Comparison of ENCODE assay signal across 12 cellular contexts in genomic region chr15:71329509-71330260, GRCh38.
DNase-seq lines count a peak whose midpoint lies in the region; ATAC-seq, FAIRE-seq and TF ChIP-seq lines count a peak whose summit lies in the region.
"Had no signal": no experiment of that assay in that cellular context is flagged by ENCODE, and none has a peak within 500 bp of the region (broad histone marks: within the 10 kb centered on the region; RNA-seq: fewer than 3 reads in every experiment).

No MANE protein-coding gene starts in this region.

- POLR2A ChIA-PET in HCT116 (lab: Charles Lee) = no interaction called here

- 58% methylated on average over 13 of the region's 14 CpGs for WGBS in mammary epithelial cell (ENCODE audit: low coverage, missing lambda C conversion rate)

- dilution Hi-C loops in mammary epithelial cell (cut with HindIII; ENCODE audit: low sequenced_read_pairs) (no loop called here), keratinocyte (cut with MboI; ENCODE audit: extremely low pct_ligation_motif_present, low sequenced_read_pairs) (no loop called here)

- no peaks in the 10 kb centered on the region for H3K9me1 ChIP-seq in keratinocyte (ENCODE audit: control insufficient read depth, extremely low read depth, insufficient read depth, low read length)

- FAIRE-seq in keratinocyte (lab: Jason Lieb, UNC) = peak; percentile 64

- H2AFZ ChIP-seq in HCT116 (ENCODE audit: low read depth, low read length, poor library complexity, severe bottlenecking) (no peak overlapping the region), mammary epithelial cell (ENCODE audit: low read depth, low read length) (peak overlapping the region; percentile 12), keratinocyte (ENCODE audit: control insufficient read depth, low read length) (no peak overlapping the region)

- DNase-seq in HCT116 (ENCODE audit: low read depth, low spot score) = peak; percentile 47
- peak; percentile 91 for DNase-seq in mammary epithelial cell
- DNase-seq in keratinocyte (ENCODE audit: low read depth, low spot score) = peak; percentile 55
- DNase-seq in stimulated activated effector memory CD8-positive, alpha-beta T cell treated with anti-CD3 and anti-CD28 coated beads, Interleukin-12 subunit alpha, Interleukin-12 subunit beta, amount 100 ng/mL, for 72 hours (ENCODE audit: low spot score in 2 of 2) = no peak
- no peak for DNase-seq in NCI-H1048 (lab: John Stamatoyannopoulos, UW)
- DNase-seq in stimulated activated CD4-positive, alpha-beta T cell treated with anti-CD3 and anti-CD28 coated beads, Interleukin-1b, Interleukin-23, amount 100 ng/mL, for 48 hours = no peak
- no peak for DNase-seq in activated naive CD4-positive, alpha-beta T cell (lab: John Stamatoyannopoulos, UW)
- DNase-seq: dorsolateral prefrontal cortex, naive B cell, NCI-H2081 treated with DMSO at 0.1 percent for 48 hours, T-helper 1 cell had no signal

- H3K27ac ChIP-seq in HCT116 (ENCODE audit: low read depth, low read length) = no peak overlapping the region
- peak overlapping the region; percentile 59 for H3K27ac ChIP-seq in mammary epithelial cell (ENCODE audit: insufficient read depth, low read depth, low read length)
- peak overlapping the region; percentile 47 for H3K27ac ChIP-seq in keratinocyte (ENCODE audit: control insufficient read depth, insufficient read depth, low read length)

- ATAC-seq in HCT116 = peak; percentile 93
- ATAC-seq in stimulated activated effector memory CD8-positive, alpha-beta T cell treated with anti-CD3 and anti-CD28 coated beads, Interleukin-12 subunit alpha, Interleukin-12 subunit beta, amount 100 ng/mL, for 72 hours = peak; percentile 47
- ATAC-seq in GM18867 (IDR thresholded peaks at IDR 0.05; ENCODE audit: unreplicated experiment) = no peak

- peak overlapping the region; percentile 43 for H3K4me2 ChIP-seq in HCT116 (ENCODE audit: low read length)
- H3K4me2 ChIP-seq in mammary epithelial cell (ENCODE audit: insufficient read depth, low read depth, low read length) = no peak overlapping the region
- no peak overlapping the region for H3K4me2 ChIP-seq in keratinocyte (ENCODE audit: control insufficient read depth, extremely low read depth, insufficient read depth, low read depth, low read length)

- BruUV-seq in HCT116 (replicated peaks; lab: Mats Ljungman, UMichigan) = no TSS peak
- BruUV-seq in mammary epithelial cell (replicated peaks; lab: Mats Ljungman, UMichigan) = no TSS peak

- intact Hi-C loops in HCT116 (cut with micrococcal nuclease) = no loop called here
- intact Hi-C loops in mammary epithelial cell (cut with micrococcal nuclease) = loop anchor here (2.0 to 10.0 kb wide), 2 partner anchors 35 to 1765 kb away; no protein-coding TSS in a partner anchor

- no peak overlapping the region for H3K27ac Mint-ChIP-seq in stimulated activated effector memory CD8-positive, alpha-beta T cell treated with anti-CD3 and anti-CD28 coated beads, Interleukin-12 subunit alpha, Interleukin-12 subunit beta, amount 100 ng/mL, for 72 hours
- H3K27ac Mint-ChIP-seq: naive B cell had no signal

- H3K9me3 ChIP-seq in HCT116 (ENCODE audit: control insufficient read depth in 1 of 2, insufficient read depth in 1 of 2, low read depth in 1 of 2, low read length in 2 of 2) (no peaks in the 10 kb centered on the region), mammary epithelial cell (replicated peaks; ENCODE audit: insufficient read depth, low read length) (no peaks in the 10 kb centered on the region), keratinocyte (ENCODE audit: control insufficient read depth, low read depth, low read length) (no peaks in the 10 kb centered on the region)

- in situ Hi-C loops in mammary epithelial cell (cut with MboI; ENCODE audit: low sequenced_read_pairs in 2 of 2) = no loop called here

- no peaks in the 10 kb centered on the region for H3K9me2 ChIP-seq in HCT116 (ENCODE audit: insufficient read depth)

- no peak overlapping the region for H3K9ac ChIP-seq in HCT116 (ENCODE audit: low read length)
- H3K9ac ChIP-seq in mammary epithelial cell (ENCODE audit: insufficient read depth, low read length) = no peak overlapping the region
- no peak overlapping the region for H3K9ac ChIP-seq in keratinocyte (ENCODE audit: control insufficient read depth, extremely low read depth, insufficient read depth, low read length)

- H3K4me3 Mint-ChIP-seq in stimulated activated effector memory CD8-positive, alpha-beta T cell treated with anti-CD3 and anti-CD28 coated beads, Interleukin-12 subunit alpha, Interleukin-12 subunit beta, amount 100 ng/mL, for 72 hours = no peak overlapping the region

- H3K4me3 ChIP-seq in HCT116 (replicated peaks in 1 of 2; ENCODE audit: low read depth in 1 of 2, low read length in 2 of 2) = no peak overlapping the region
- no peak overlapping the region for H3K4me3 ChIP-seq in mammary epithelial cell (replicated peaks in 1 of 3; ENCODE audit: insufficient read depth in 1 of 3, low read depth in 2 of 3, low read length in 3 of 3)
- no peak overlapping the region for H3K4me3 ChIP-seq in keratinocyte (ENCODE audit: control insufficient read depth in 2 of 3, extremely low read depth in 1 of 3, insufficient read depth in 2 of 3, low read depth in 1 of 3, low read length in 3 of 3)
- H3K4me3 ChIP-seq: dorsolateral prefrontal cortex had no signal

- CTCF ChIA-PET in HCT116 (lab: Charles Lee) (no interaction called here), mammary epithelial cell (lab: Charles Lee; ENCODE audit: low non-redundant PET) (no interaction called here)

- H3K4me1 ChIP-seq in HCT116 (ENCODE audit: control insufficient read depth in 1 of 2, insufficient read depth in 2 of 2, low read length in 2 of 2) (peaks cover 19 to 32% of the 10 kb centered on the region in 2 experiments), mammary epithelial cell (ENCODE audit: insufficient read depth, low read length) (peaks cover 32% of the 10 kb centered on the region), keratinocyte (ENCODE audit: control insufficient read depth, extremely low read depth, insufficient read depth, low read length) (peaks cover 18% of the 10 kb centered on the region)

- H3K4me1 Mint-ChIP-seq in stimulated activated effector memory CD8-positive, alpha-beta T cell treated with anti-CD3 and anti-CD28 coated beads, Interleukin-12 subunit alpha, Interleukin-12 subunit beta, amount 100 ng/mL, for 72 hours = no peaks in the 10 kb centered on the region
- H3K4me1 Mint-ChIP-seq: naive B cell had no signal

- no peaks in the 10 kb centered on the region for H3K9me3 Mint-ChIP-seq in stimulated activated effector memory CD8-positive, alpha-beta T cell treated with anti-CD3 and anti-CD28 coated beads, Interleukin-12 subunit alpha, Interleukin-12 subunit beta, amount 100 ng/mL, for 72 hours

- no peaks in the 10 kb centered on the region for H3K27me3 ChIP-seq in HCT116 (ENCODE audit: insufficient read depth, low read length)
- no peaks in the 10 kb centered on the region for H3K27me3 ChIP-seq in mammary epithelial cell (ENCODE audit: insufficient read depth, low read length)
- no peaks in the 10 kb centered on the region for H3K27me3 ChIP-seq in keratinocyte (ENCODE audit: control insufficient read depth, extremely low read depth, insufficient read depth, low read length)
- H3K27me3 ChIP-seq: dorsolateral prefrontal cortex had no signal

- no peak for TF ChIP-seq RAD21 in HCT116 (IDR thresholded peaks at IDR 0.05; ENCODE audit: low read depth)

- TF ChIP-seq POLR2A in HCT116 (IDR thresholded peaks at IDR 0.05; ENCODE audit: borderline replicate concordance, extremely low read depth, insufficient read depth, insufficient read length) = no peak

- H3K36me3 ChIP-seq in HCT116 (ENCODE audit: control insufficient read depth in 1 of 2, insufficient read depth in 2 of 2, low read length in 2 of 2) (no peaks in the 10 kb centered on the region), mammary epithelial cell (ENCODE audit: insufficient read depth, low read length) (no peaks in the 10 kb centered on the region), keratinocyte (ENCODE audit: control insufficient read depth in 2 of 2, extremely low read depth in 1 of 2, insufficient read depth in 2 of 2, low read length in 2 of 2) (peaks cover 13 to 14% of the 10 kb centered on the region in 2 experiments)

- RAD21 ChIA-PET in HCT116 (lab: Charles Lee; ENCODE audit: low non-redundant PET in 1 of 2, low total read pairs in 2 of 2, uncharacterized antibody in 2 of 2, unreplicated experiment in 2 of 2) = no interaction called here

- H3K36me3 Mint-ChIP-seq in stimulated activated effector memory CD8-positive, alpha-beta T cell treated with anti-CD3 and anti-CD28 coated beads, Interleukin-12 subunit alpha, Interleukin-12 subunit beta, amount 100 ng/mL, for 72 hours = no peaks in the 10 kb centered on the region
- H3K36me3 Mint-ChIP-seq: naive B cell had no signal

- no peak for TF ChIP-seq CTCF in HCT116 (IDR thresholded peaks at IDR 0.05 in 2 of 3, conservative IDR thresholded peaks at IDR 0.05 in 1 of 3; ENCODE audit: borderline replicate concordance in 1 of 3, insufficient read depth in 1 of 3, low read depth in 2 of 3, low read length in 2 of 3)
- TF ChIP-seq CTCF in mammary epithelial cell (conservative IDR thresholded peaks at IDR 0.05 in 1 of 2, IDR thresholded peaks at IDR 0.05 in 1 of 2; ENCODE audit: extremely low read depth in 1 of 2, insufficient read depth in 1 of 2, low read depth in 1 of 2, low read length in 2 of 2) = no peak
- TF ChIP-seq CTCF in keratinocyte (optimal IDR thresholded peaks at IDR 0.05 in 1 of 3, IDR thresholded peaks at IDR 0.05 in 1 of 3, conservative IDR thresholded peaks at IDR 0.05 in 1 of 3; ENCODE audit: extremely low read depth in 1 of 3, insufficient read depth in 2 of 3, low read length in 3 of 3) = no peak

- H3K79me2 ChIP-seq in HCT116 (ENCODE audit: insufficient read depth, low read length) (no peaks in the 10 kb centered on the region), mammary epithelial cell (ENCODE audit: insufficient read depth, low read length) (no peaks in the 10 kb centered on the region), keratinocyte (ENCODE audit: control insufficient read depth, insufficient read depth, low read length) (no peaks in the 10 kb centered on the region)

- H4K20me1 ChIP-seq in HCT116 (ENCODE audit: insufficient read depth) (no peaks in the 10 kb centered on the region), mammary epithelial cell (ENCODE audit: insufficient read depth, low read length) (no peaks in the 10 kb centered on the region), keratinocyte (ENCODE audit: control insufficient read depth, extremely low read depth, insufficient read depth, low read length) (no peaks in the 10 kb centered on the region)

TF ChIP-seq in HCT116, 20 proteins besides CTCF, POLR2A, EP300 and RAD21 (continues in another document):
- TF ChIP-seq ZNF274 (IDR thresholded peaks at IDR 0.05; ENCODE audit: low read depth, low read length) (no peak), CEBPB (IDR thresholded peaks at IDR 0.05; ENCODE audit: low read depth) (no peak), ELF1 (IDR thresholded peaks at IDR 0.05; ENCODE audit: borderline replicate concordance, low read depth) (no peak), ZFX (IDR thresholded peaks at IDR 0.05) (no peak), SP1 (IDR thresholded peaks at IDR 0.05; ENCODE audit: low read depth) (peak; percentile 25; the same call in 1 of the 2 replicates), SRF (IDR thresholded peaks at IDR 0.05; ENCODE audit: low read depth) (no peak)

Comparison
In these comparisons a context has a peak if more than half of its experiments do, and no peak if none do; other contexts are left out.
1. DNase-seq: peak in HCT116 (single experiment), mammary epithelial cell (single experiment) and keratinocyte (single experiment); none in stimulated activated effector memory CD8-positive, alpha-beta T cell treated with anti-CD3 and anti-CD28 coated beads, Interleukin-12 subunit alpha, Interleukin-12 subunit beta, amount 100 ng/mL, for 72 hours (0 of 2), NCI-H1048 (single experiment), stimulated activated CD4-positive, alpha-beta T cell treated with anti-CD3 and anti-CD28 coated beads, Interleukin-1b, Interleukin-23, amount 100 ng/mL, for 48 hours (single experiment) and activated naive CD4-positive, alpha-beta T cell (0 of 4).